1 cellular context compared by ENCODE assay signal in genomic region chr17:82775033-82775823, GRCh38.
TF ChIP-seq lines count a peak whose summit lies in the region.

No MANE protein-coding gene starts in this region.

TF ChIP-seq in IMR-90, 13 proteins besides CTCF, POLR2A, EP300 and RAD21:
- TF ChIP-seq CHD1 (IDR thresholded peaks at IDR 0.05; ENCODE audit: low read depth, low read length) (no peak), SMC3 (IDR thresholded peaks at IDR 0.05; ENCODE audit: low read depth, low read length) (0 out of 2 replicates have a peak, but pooled peaks have one; percentile 19), FOS (IDR thresholded peaks at IDR 0.05; ENCODE audit: low read depth, low read length) (no peak)
